In genomic region chr9:26789959-26790358, GRCh38 we compare ENCODE assay signal across 15 cellular contexts.
DNase-seq lines count a peak whose midpoint lies in the region; FAIRE-seq and TF ChIP-seq lines count a peak whose summit lies in the region.
"Had no signal": no experiment of that assay in that cellular context is flagged by ENCODE, and none has a peak within 500 bp of the region (broad histone marks: within the 10 kb centered on the region; RNA-seq: fewer than 3 reads in every experiment).

No MANE protein-coding gene starts in this region.

- H3K4me3 ChIP-seq in A673 (ENCODE audit: low read depth, low read length, poor library complexity, severe bottlenecking) (no peak overlapping the region), H1 (ENCODE audit: extremely low read depth in 1 of 4, insufficient read depth in 2 of 4, low read depth in 3 of 4, low read length in 4 of 4) (no peak overlapping the region), tibial nerve (no peak overlapping the region), colonic mucosa (no peak overlapping the region)

- H3K56ac ChIP-seq in H1 (replicated peaks; ENCODE audit: insufficient read length, low read depth, low read length) = no peak overlapping the region

- no peak overlapping the region for H2BK12ac ChIP-seq in H1 (ENCODE audit: low read depth, low read length)

- H3K4ac ChIP-seq in H1 (replicated peaks; ENCODE audit: insufficient read length, low read depth, low read length) = no peak overlapping the region

- intact Hi-C loops in A673 (cut with micrococcal nuclease; ENCODE audit: unreplicated experiment) (no loop called here), colonic mucosa (cut with DNase I) (no loop called here)

- no peak overlapping the region for H2AFZ ChIP-seq in H1 (ENCODE audit: low read length)

- no peaks in the 10 kb centered on the region for H4K20me1 ChIP-seq in H1 (replicated peaks in 1 of 2; ENCODE audit: control insufficient read depth in 1 of 2, insufficient read depth in 2 of 2, low read length in 2 of 2)

- no peaks in the 10 kb centered on the region for H3K79me1 ChIP-seq in H1 (ENCODE audit: low read depth, low read length)

- H3K4me1 ChIP-seq in A673 (ENCODE audit: insufficient read depth, low read length, poor library complexity, severe bottlenecking) (no peaks in the 10 kb centered on the region), H1 (replicated peaks in 1 of 4; ENCODE audit: control insufficient read depth in 3 of 4, insufficient read depth in 4 of 4, low read length in 3 of 4) (peaks cover 0 to 10% (median 0%) of the 10 kb centered on the region in 4 experiments; a peak in 1 of 7 replicates), tibial nerve (no peaks in the 10 kb centered on the region), colonic mucosa (no peaks in the 10 kb centered on the region)
- H3K4me1 ChIP-seq: Caco-2 had no signal

- no peak overlapping the region for H4K91ac ChIP-seq in H1 (replicated peaks; ENCODE audit: insufficient read length, low read length)

- BruUV-seq in A673 (replicated peaks; lab: Mats Ljungman, UMichigan) = no TSS peak

- H3K23ac ChIP-seq in H1 (ENCODE audit: insufficient read length) = no peak overlapping the region

- TF ChIP-seq POLR2A in H1 (IDR thresholded peaks at IDR 0.05; ENCODE audit: control extremely low read depth in 1 of 2, low read depth in 2 of 2, low read length in 2 of 2) (no peak), tibial nerve (IDR thresholded peaks at IDR 0.05) (no peak)

- H2BK120ac ChIP-seq in H1 (replicated peaks; ENCODE audit: low read depth, low read length) = peak overlapping the region; percentile 39

- H3K27me3 ChIP-seq in A673 (replicated peaks; ENCODE audit: insufficient read depth, low read depth, low read length, poor library complexity) (no peaks in the 10 kb centered on the region), H1 (replicated peaks in 1 of 4; ENCODE audit: control insufficient read depth in 3 of 4, extremely low read depth in 1 of 4, insufficient read depth in 3 of 4, low read length in 3 of 4) (peaks cover 0 to 2% (median 0%) of the 10 kb centered on the region in 4 experiments; a peak in 1 of 7 replicates), tibial nerve (no peaks in the 10 kb centered on the region), colonic mucosa (no peaks in the 10 kb centered on the region)

- CTCF ChIA-PET in A673 (lab: Charles Lee) = no interaction called here
- CTCF ChIA-PET in H1 (lab: Charles Lee; ENCODE audit: partially characterized antibody) = interaction anchor here (1.4 kb wide), 1 partner anchor 47 kb away, joined by 3 read pairs; no protein-coding TSS in a partner anchor

- TF ChIP-seq EP300 in H1 (IDR thresholded peaks at IDR 0.05; ENCODE audit: borderline replicate concordance in 1 of 2, low read depth in 2 of 2, low read length in 2 of 2) (no peak), tibial nerve (IDR thresholded peaks at IDR 0.05) (no peak)

- H4K8ac ChIP-seq in H1 (ENCODE audit: extremely low read depth, insufficient read depth, low read length) = no peak overlapping the region

- 66% methylated on average over 3 of the region's 3 CpGs; no CpG with 5 or more reads in 1 of the 2 experiments for WGBS in H1 (ENCODE audit: extremely low coverage in 1 of 2, insufficient coverage in 1 of 2, insufficient read length in 1 of 2, insufficient replicate concordance in 2 of 2, low coverage in 1 of 2, low lambda C conversion rate in 2 of 2, missing lambda C conversion rate in 1 of 2), 2 experiments
- 65 to 71% methylated on average over 2 to 3 of the region's 3 CpGs for WGBS in tibial nerve, 2 donors

- POLR2A ChIA-PET in A673 (lab: Charles Lee; ENCODE audit: low non-redundant PET) = no interaction called here
- POLR2A ChIA-PET in H1 (lab: Charles Lee; ENCODE audit: partially characterized antibody) = no interaction called here

- no peak overlapping the region for H2BK5ac ChIP-seq in H1 (ENCODE audit: low read depth, low read length)

- peak; percentile 0 for DNase-seq in A673 (ENCODE audit: low spot score)
- peak; percentile 90 for DNase-seq in LHCN-M2 (ENCODE audit: low read depth)
- DNase-seq in H1 (ENCODE audit: low read depth in 1 of 2, low spot score in 2 of 2) = no peak
- peak; percentile 8 for DNase-seq in kidney glomerular epithelial cell (lab: John Stamatoyannopoulos, UW)
- no peak for DNase-seq in tibial nerve (ENCODE audit: low spot score in 2 of 2)
- DNase-seq in pons (ENCODE audit: low spot score) = no peak
- no peak for DNase-seq in Kasumi-1 (lab: John Stamatoyannopoulos, UW)
- DNase-seq in colonic mucosa = no peak
- DNase-seq: activated naive CD8-positive, alpha-beta T cell treated with anti-CD3 and anti-CD28 coated beads for 36 hours; activated T-cell treated with anti-CD3 and anti-CD28 coated beads, Interleukin-2, amount 50 U/mL, for 24 hours; Caco-2; kidney; nucleus accumbens had no signal

- H3K27ac ChIP-seq in A673 (ENCODE audit: low read depth, low read length, poor library complexity, severe bottlenecking) (no peak overlapping the region), H1 (ENCODE audit: low read depth, low read length) (no peak overlapping the region), tibial nerve (no peak overlapping the region), colonic mucosa (no peak overlapping the region)

- H3K9ac ChIP-seq in H1 (replicated peaks in 1 of 4; ENCODE audit: extremely low read depth in 1 of 4, low read depth in 3 of 4, low read length in 3 of 4) = no peak overlapping the region
- H3K9ac ChIP-seq in colonic mucosa (ENCODE audit: low read depth in 2 of 2, low read length in 2 of 2) = no peak overlapping the region

- no peaks in the 10 kb centered on the region for H3K79me2 ChIP-seq in H1 (ENCODE audit: control insufficient read depth in 1 of 2, insufficient read depth in 2 of 2, low read length in 2 of 2)

- H3K18ac ChIP-seq in H1 (ENCODE audit: extremely low read depth, low read length) = no peak overlapping the region

- no peak overlapping the region for H3K14ac ChIP-seq in H1 (ENCODE audit: insufficient read length)

- H3K4me2 ChIP-seq in H1 (ENCODE audit: insufficient read depth in 1 of 2, low read depth in 2 of 2, low read length in 2 of 2) = no peak overlapping the region

- no peaks in the 10 kb centered on the region for H3K9me3 ChIP-seq in A673 (ENCODE audit: low read depth, low read length, poor library complexity, severe bottlenecking)
- no peaks in the 10 kb centered on the region for H3K9me3 ChIP-seq in H1 (ENCODE audit: insufficient read depth in 2 of 2, low read depth in 1 of 2, low read length in 1 of 2)
- H3K9me3 ChIP-seq in tibial nerve = peaks cover 0 to 8% (median 0%) of the 10 kb centered on the region in 4 donors
- H3K9me3 ChIP-seq in colonic mucosa = no peaks in the 10 kb centered on the region
- H3K9me3 ChIP-seq: Caco-2 had no signal

- no peak for FAIRE-seq in H1 (lab: Jason Lieb, UNC)
- FAIRE-seq: G401.6, kidney, TTC549 had no signal

- H4K5ac ChIP-seq in H1 (ENCODE audit: insufficient read length, low read depth, low read length) = no peak overlapping the region

- H2BK15ac ChIP-seq in H1 (ENCODE audit: low read length) = no peak overlapping the region

- no peaks in the 10 kb centered on the region for H3K36me3 ChIP-seq in A673 (ENCODE audit: insufficient read depth, low read length, poor library complexity, severe bottlenecking)
- no peaks in the 10 kb centered on the region for H3K36me3 ChIP-seq in H1 (ENCODE audit: control insufficient read depth in 2 of 4, insufficient read depth in 4 of 4, low read length in 3 of 4)
- H3K36me3 ChIP-seq in tibial nerve = no peaks in the 10 kb centered on the region
- no peaks in the 10 kb centered on the region for H3K36me3 ChIP-seq in colonic mucosa

- no peak for TF ChIP-seq CTCF in A673 (conservative IDR thresholded peaks at IDR 0.05; ENCODE audit: low read depth, low read length)
- no peak for TF ChIP-seq CTCF in H1 (IDR thresholded peaks at IDR 0.05; ENCODE audit: control extremely low read depth in 1 of 3, insufficient read depth in 1 of 3, low read depth in 1 of 3, low read length in 3 of 3)
- no peak for TF ChIP-seq CTCF in tibial nerve (IDR thresholded peaks at IDR 0.05)
- no peak for TF ChIP-seq CTCF in colonic mucosa (IDR thresholded peaks at IDR 0.05)

- no peaks in the 10 kb centered on the region for H3K23me2 ChIP-seq in H1 (ENCODE audit: low read depth, low read length)

- 0 out of 2 replicates have a peak overlapping the region, but pooled peaks have one; percentile 55 for H2BK20ac ChIP-seq in H1 (ENCODE audit: low read length)

- H2AK5ac ChIP-seq in H1 (ENCODE audit: low read depth, low read length) = no peak overlapping the region

- TF ChIP-seq RAD21 in H1 (IDR thresholded peaks at IDR 0.05 in 1 of 2, conservative IDR thresholded peaks at IDR 0.05 in 1 of 2; ENCODE audit: low read depth in 2 of 2, low read length in 2 of 2) = no peak

TF ChIP-seq in H1, 55 proteins besides CTCF, POLR2A, EP300 and RAD21:
- TF ChIP-seq TEAD4 (IDR thresholded peaks at IDR 0.05; ENCODE audit: low read depth, low read length) (no peak), HDAC6 (IDR thresholded peaks at IDR 0.05; ENCODE audit: low read depth, low read length) (no peak), RBBP5 (IDR thresholded peaks at IDR 0.05; ENCODE audit: borderline replicate concordance, low read depth, low read length) (no peak), JUND (IDR thresholded peaks at IDR 0.05; ENCODE audit: low read length) (no peak), HDAC2 (IDR thresholded peaks at IDR 0.05; ENCODE audit: borderline replicate concordance in 1 of 2, low read depth in 2 of 2, low read length in 2 of 2) (no peak), YY1 (IDR thresholded peaks at IDR 0.05; ENCODE audit: low read depth, low read length) (no peak), PHF8 (conservative IDR thresholded peaks at IDR 0.05; ENCODE audit: low read depth, low read length) (no peak), EZH2 (IDR thresholded peaks at IDR 0.05; ENCODE audit: low read depth, low read length, severe bottlenecking) (no peak)

Comparison
In these comparisons a context has a peak if more than half of its experiments do, and no peak if none do; other contexts are left out.
1. DNase-seq: peak in A673 (single experiment), LHCN-M2 (single experiment) and kidney glomerular epithelial cell (single experiment); none in H1 (0 of 2), tibial nerve (0 of 2), pons (single experiment), Kasumi-1 (0 of 2) and colonic mucosa (single experiment).